Comparison of ENCODE assay signal across 17 cellular contexts in the genomic region with DNA sequence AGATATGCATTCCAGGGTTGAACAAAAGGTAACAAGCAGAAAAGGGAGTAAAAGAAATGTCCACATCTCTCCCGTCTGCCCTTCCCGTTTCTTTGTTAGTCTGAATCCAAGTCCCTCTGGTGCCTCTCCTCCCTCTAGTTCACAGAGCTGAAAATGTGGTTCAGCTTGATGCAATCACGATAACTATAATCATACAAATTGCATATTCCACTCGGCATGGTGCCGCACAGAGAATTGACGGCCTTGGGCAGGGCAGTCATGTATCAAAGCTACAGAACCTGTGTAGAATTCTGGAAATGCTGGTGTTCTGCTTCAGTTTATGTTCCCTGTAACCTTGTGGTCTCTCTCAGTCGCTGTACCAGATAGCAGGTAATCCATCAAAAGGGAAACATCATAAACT.
"Had no signal": no experiment of that assay in that cellular context is flagged by ENCODE, and none has a peak within 500 bp of the region (broad histone marks: within the 10 kb centered on the region; RNA-seq: fewer than 3 reads in every experiment).

No MANE protein-coding gene starts in this region.

- H3K4me1 ChIP-seq: colonic mucosa, upper lobe of right lung had no signal

- H3K27ac Mint-ChIP-seq: activated CD4-positive, alpha-beta memory T cell treated with anti-CD3 and anti-CD28 coated beads, Interleukin-2, amount 10 ng/mL, durations not matched to agents 7 days and 5 days; activated CD4-positive, alpha-beta T cell treated with anti-CD3 and anti-CD28 coated beads for 36 hours; activated CD8-positive, alpha-beta memory T cell treated with anti-CD3 and anti-CD28 coated beads, Interleukin-2, amount 10 ng/mL, durations not matched to agents 7 days and 5 days; activated naive CD8-positive, alpha-beta T cell treated with anti-CD3 and anti-CD28 coated beads for 36 hours; activated T-helper 17 cell treated with anti-CD3 and anti-CD28 coated beads, Interleukin-2, amount 50 U/mL, for 72 hours; T-helper 2 cell treated with Interferon-gamma antibody and Interleukin-4, amounts not matched to agents 5 μg/mL and 100 μg/mL, for 36 hours had no signal

- ATAC-seq: activated CD4-positive, alpha-beta T cell treated with anti-CD3 and anti-CD28 coated beads for 36 hours; activated CD8-positive, alpha-beta memory T cell treated with anti-CD3 and anti-CD28 coated beads, Interleukin-2, amount 10 ng/mL, durations not matched to agents 7 days and 5 days; activated T-helper 17 cell treated with anti-CD3 and anti-CD28 coated beads, Interleukin-2, amount 50 U/mL, for 72 hours; left lobe of liver; upper lobe of right lung had no signal

- H3K4me3 Mint-ChIP-seq: activated CD4-positive, alpha-beta memory T cell treated with anti-CD3 and anti-CD28 coated beads, Interleukin-2, amount 10 ng/mL, durations not matched to agents 7 days and 5 days; activated CD4-positive, alpha-beta T cell treated with anti-CD3 and anti-CD28 coated beads for 36 hours; activated CD8-positive, alpha-beta memory T cell treated with anti-CD3 and anti-CD28 coated beads, Interleukin-2, amount 10 ng/mL, durations not matched to agents 7 days and 5 days; activated naive CD8-positive, alpha-beta T cell treated with anti-CD3 and anti-CD28 coated beads for 36 hours; activated T-helper 17 cell treated with anti-CD3 and anti-CD28 coated beads, Interleukin-2, amount 50 U/mL, for 72 hours; T-helper 2 cell treated with Interferon-gamma antibody and Interleukin-4, amounts not matched to agents 5 μg/mL and 100 μg/mL, for 36 hours had no signal

- H3K27ac ChIP-seq: brain microvascular endothelial cell, colonic mucosa, upper lobe of right lung had no signal

- DNase-seq: activated CD4-positive, alpha-beta memory T cell treated with anti-CD3 and anti-CD28 coated beads, Interleukin-2, amount 10 ng/mL, durations not matched to agents 7 days and 5 days; activated CD4-positive, alpha-beta T cell treated with anti-CD3 and anti-CD28 coated beads for 36 hours; activated CD8-positive, alpha-beta memory T cell treated with anti-CD3 and anti-CD28 coated beads, Interleukin-2, amount 10 ng/mL, durations not matched to agents 7 days and 5 days; activated naive CD4-positive, alpha-beta T cell; activated naive CD8-positive, alpha-beta T cell treated with anti-CD3 and anti-CD28 coated beads for 36 hours; anterior cingulate cortex; brain microvascular endothelial cell; central memory CD4-positive, alpha-beta T cell; colonic mucosa; posterior cingulate gyrus; retina; stimulated activated CD8-positive, alpha-beta memory T cell treated with anti-CD3 and anti-CD28 coated beads, Interleukin-4, amount 100 ng/mL, for 48 hours; stimulated activated naive CD4-positive, alpha-beta T cell; upper lobe of right lung had no signal

- H3K9me3 Mint-ChIP-seq: T-helper 2 cell treated with Interferon-gamma antibody and Interleukin-4, amounts not matched to agents 5 μg/mL and 100 μg/mL, for 36 hours had no signal

- H3K27me3 Mint-ChIP-seq: activated CD4-positive, alpha-beta memory T cell treated with anti-CD3 and anti-CD28 coated beads, Interleukin-2, amount 10 ng/mL, durations not matched to agents 7 days and 5 days; activated CD4-positive, alpha-beta T cell treated with anti-CD3 and anti-CD28 coated beads for 36 hours; activated CD8-positive, alpha-beta memory T cell treated with anti-CD3 and anti-CD28 coated beads, Interleukin-2, amount 10 ng/mL, durations not matched to agents 7 days and 5 days; activated T-helper 17 cell treated with anti-CD3 and anti-CD28 coated beads, Interleukin-2, amount 50 U/mL, for 72 hours had no signal

- H3K9me3 ChIP-seq: colonic mucosa, upper lobe of right lung had no signal

- H3K4me3 ChIP-seq: colonic mucosa, upper lobe of right lung had no signal

- H3K36me3 ChIP-seq: brain microvascular endothelial cell, colonic mucosa, upper lobe of right lung had no signal

- H3K27me3 ChIP-seq: brain microvascular endothelial cell, colonic mucosa, upper lobe of right lung had no signal
